In genomic region chr20:50136822-50137599, GRCh38 we compare ENCODE assay signal across 13 cellular contexts. TPM values are rescaled to one million over a fixed set of nuclear protein-coding genes. Genes with fewer than 3 reads are reported as not detected.
DNase-seq lines count a peak whose midpoint lies in the region; ATAC-seq and TF ChIP-seq lines count a peak whose summit lies in the region.
"Had no signal": no experiment of that assay in that cellular context is flagged by ENCODE, and none has a peak within 500 bp of the region (broad histone marks: within the 10 kb centered on the region; RNA-seq: fewer than 3 reads in every experiment).

No MANE protein-coding gene starts in this region.

- H3K4me3 Mint-ChIP-seq in activated naive CD4-positive, alpha-beta T cell treated with anti-CD3 and anti-CD28 coated beads for 36 hours = no peak overlapping the region
- H3K4me3 Mint-ChIP-seq in activated naive CD8-positive, alpha-beta T cell treated with anti-CD3 and anti-CD28 coated beads for 36 hours = no peak overlapping the region
- H3K4me3 Mint-ChIP-seq: B cell had no signal

- no peak for ATAC-seq in GM19467 (IDR thresholded peaks at IDR 0.05; ENCODE audit: unreplicated experiment)

- H3K36me3 ChIP-seq in testis (ENCODE audit: low read depth, missing control alignments) = no peaks in the 10 kb centered on the region

- WGBS in testis, 2 donors = 88 to 91% methylated on average over 11 to 15 of the region's 15 CpGs

- peak; percentile 29 for DNase-seq in activated naive CD4-positive, alpha-beta T cell treated with anti-CD3 and anti-CD28 coated beads for 36 hours
- DNase-seq in activated naive CD4-positive, alpha-beta T cell (lab: John Stamatoyannopoulos, UW) = no peak
- DNase-seq in activated naive CD8-positive, alpha-beta T cell treated with anti-CD3 and anti-CD28 coated beads for 36 hours = no peak
- DNase-seq in kidney tubule cell (ENCODE audit: low spot score) (peak; percentile 71), testis (no peak), GM10266 (ENCODE audit: extremely low spot score) (no peak), NCI-H1694 treated with DMSO at 0.1 percent for 48 hours (lab: John Stamatoyannopoulos, UW) (no peak)
- DNase-seq: effector CD4-positive, alpha-beta T cell; left lung; NCI-H1048; SHP77 had no signal

- H3K36me3 Mint-ChIP-seq in activated naive CD4-positive, alpha-beta T cell treated with anti-CD3 and anti-CD28 coated beads for 36 hours (ENCODE audit: low read depth) = peaks cover 12% of the 10 kb centered on the region
- H3K36me3 Mint-ChIP-seq in activated naive CD8-positive, alpha-beta T cell treated with anti-CD3 and anti-CD28 coated beads for 36 hours = peaks cover 5% of the 10 kb centered on the region

- no peak for TF ChIP-seq POLR2A in testis (IDR thresholded peaks at IDR 0.05)

- no peaks in the 10 kb centered on the region for H3K9me3 ChIP-seq in testis
- H3K9me3 ChIP-seq: left lung had no signal

- TF ChIP-seq CTCF in testis (IDR thresholded peaks at IDR 0.05) (no peak), GM10266 (IDR thresholded peaks at IDR 0.05; ENCODE audit: control insufficient read depth, insufficient read depth, low read depth, missing control alignments) (no peak)

- H3K9me3 Mint-ChIP-seq in activated naive CD4-positive, alpha-beta T cell treated with anti-CD3 and anti-CD28 coated beads for 36 hours = no peaks in the 10 kb centered on the region
- no peaks in the 10 kb centered on the region for H3K9me3 Mint-ChIP-seq in activated naive CD8-positive, alpha-beta T cell treated with anti-CD3 and anti-CD28 coated beads for 36 hours

- intact Hi-C loops in activated naive CD4-positive, alpha-beta T cell treated with anti-CD3 and anti-CD28 coated beads for 36 hours (cut with micrococcal nuclease) = no loop called here
- intact Hi-C loops in testis (cut with DNase I; ENCODE audit: low total_unique reads) = no loop called here

- peak overlapping the region; percentile 27 for H3K27ac Mint-ChIP-seq in activated naive CD4-positive, alpha-beta T cell treated with anti-CD3 and anti-CD28 coated beads for 36 hours
- peak overlapping the region; percentile 16 for H3K27ac Mint-ChIP-seq in activated naive CD8-positive, alpha-beta T cell treated with anti-CD3 and anti-CD28 coated beads for 36 hours
- H3K27ac Mint-ChIP-seq: B cell had no signal

- CTCF ChIA-PET in activated naive CD4-positive, alpha-beta T cell treated with anti-CD3 and anti-CD28 coated beads for 36 hours (lab: Charles Lee) = interaction anchor here (0.6 to 0.7 kb wide), 5 partner anchors 14 to 360 kb away, joined by 3 to 5 read pairs (median 4); no protein-coding TSS in a partner anchor

- H3K27me3 ChIP-seq in testis = no peaks in the 10 kb centered on the region
- H3K27me3 ChIP-seq: left lung had no signal

- no peaks in the 10 kb centered on the region for H3K27me3 Mint-ChIP-seq in activated naive CD4-positive, alpha-beta T cell treated with anti-CD3 and anti-CD28 coated beads for 36 hours (ENCODE audit: low read depth)
- no peaks in the 10 kb centered on the region for H3K27me3 Mint-ChIP-seq in activated naive CD8-positive, alpha-beta T cell treated with anti-CD3 and anti-CD28 coated beads for 36 hours
- H3K27me3 Mint-ChIP-seq: B cell had no signal

- H3K27ac ChIP-seq in testis = peak overlapping the region; percentile 84 to 90

- H3K4me1 Mint-ChIP-seq in activated naive CD4-positive, alpha-beta T cell treated with anti-CD3 and anti-CD28 coated beads for 36 hours (ENCODE audit: low read depth) = peaks cover 28% of the 10 kb centered on the region
- peaks cover 17% of the 10 kb centered on the region for H3K4me1 Mint-ChIP-seq in activated naive CD8-positive, alpha-beta T cell treated with anti-CD3 and anti-CD28 coated beads for 36 hours
- H3K4me1 Mint-ChIP-seq: B cell had no signal

- H3K4me1 ChIP-seq in testis = peaks cover 39% of the 10 kb centered on the region

- H3K4me3 ChIP-seq in testis = no peak overlapping the region
- H3K4me3 ChIP-seq: left lung had no signal

RNA-seq across cellular contexts. Expression of gene PEDS1, which starts 16.5 kb away (rescaled TPM):
- 10 to 100 TPM; 10.4 to 11.2 TPM for total RNA-seq in activated naive CD4-positive, alpha-beta T cell treated with anti-CD3 and anti-CD28 coated beads for 36 hours
- 10 to 100 TPM; 17.4 to 19.3 TPM for total RNA-seq in activated naive CD8-positive, alpha-beta T cell treated with anti-CD3 and anti-CD28 coated beads for 36 hours
- 10 to 100 TPM; 40.1 to 45.5 TPM for total RNA-seq in testis
- 39.3 TPM for polyA plus RNA-seq in testis (ENCODE audit: insufficient read depth, low read depth, low replicate concordance)

RNA-seq across cellular contexts. Expression of gene UBE2V1, which starts 24.1 kb away (rescaled TPM):
- 100 to 1,000 TPM; 124 to 137 TPM for total RNA-seq in activated naive CD4-positive, alpha-beta T cell treated with anti-CD3 and anti-CD28 coated beads for 36 hours
- 100 to 1,000 TPM; 150 to 156 TPM for total RNA-seq in activated naive CD8-positive, alpha-beta T cell treated with anti-CD3 and anti-CD28 coated beads for 36 hours
- 10 to 100 TPM; 78.1 to 80.5 TPM for total RNA-seq in testis
- 121 TPM for polyA plus RNA-seq in testis (ENCODE audit: insufficient read depth, low read depth, low replicate concordance)

RNA-seq across cellular contexts. Expression of gene CEBPB, which starts 53.6 kb away (rescaled TPM):
- total RNA-seq in activated naive CD4-positive, alpha-beta T cell treated with anti-CD3 and anti-CD28 coated beads for 36 hours = 10 to 100 TPM; 38.5 to 38.6 TPM
- total RNA-seq in activated naive CD8-positive, alpha-beta T cell treated with anti-CD3 and anti-CD28 coated beads for 36 hours = 10 to 100 TPM; 36.4 to 37.7 TPM
- 10 to 100 TPM; 25.9 to 40.0 TPM for total RNA-seq in testis
- polyA plus RNA-seq in testis (ENCODE audit: insufficient read depth, low read depth, low replicate concordance) = 11.3 TPM

Comparison
In these comparisons a context has a peak if more than half of its experiments do, and no peak if none do; other contexts are left out.
1. DNase-seq: peak in activated naive CD4-positive, alpha-beta T cell treated with anti-CD3 and anti-CD28 coated beads for 36 hours (single experiment) and kidney tubule cell (single experiment); none in activated naive CD4-positive, alpha-beta T cell (0 of 4), activated naive CD8-positive, alpha-beta T cell treated with anti-CD3 and anti-CD28 coated beads for 36 hours (single experiment), testis (single experiment), GM10266 (single experiment) and NCI-H1694 treated with DMSO at 0.1 percent for 48 hours (single experiment).